Comparison of ENCODE assay signal across 9 cellular contexts in the genomic region with DNA sequence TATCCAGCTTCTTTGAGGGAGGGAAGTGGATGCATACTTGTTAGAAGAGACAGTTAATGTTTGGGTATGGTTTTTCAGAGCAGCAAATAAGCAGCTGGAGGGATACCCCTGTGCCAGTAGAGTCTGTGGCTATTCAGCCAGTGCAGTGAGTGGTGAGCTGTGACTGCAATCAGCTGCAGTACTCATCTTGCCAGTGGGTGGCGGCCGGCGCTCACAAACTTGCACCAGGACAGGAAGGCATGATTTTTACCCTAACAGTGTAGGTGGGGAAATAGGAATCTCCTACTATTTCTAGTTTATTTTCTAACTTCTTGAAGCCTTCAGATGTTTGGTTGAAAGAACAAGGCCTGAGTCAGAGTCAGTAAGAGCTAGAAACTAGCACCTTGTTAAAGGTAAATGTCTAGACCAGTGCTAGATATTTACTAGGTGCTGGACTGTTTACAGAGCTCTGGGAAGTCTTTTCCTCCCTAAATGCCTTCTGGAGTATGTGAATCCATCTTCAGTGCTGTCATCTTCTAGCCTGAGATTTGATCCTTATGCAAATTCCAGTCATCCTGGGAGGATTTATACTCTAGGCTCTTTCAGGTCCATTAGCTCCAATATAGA. TPM values are rescaled to one million over a fixed set of nuclear protein-coding genes. Genes with fewer than 3 reads are reported as not detected.
DNase-seq lines count a peak whose midpoint lies in the region; ATAC-seq and TF ChIP-seq lines count a peak whose summit lies in the region.
"Had no signal": no experiment of that assay in that cellular context is flagged by ENCODE, and none has a peak within 500 bp of the region (broad histone marks: within the 10 kb centered on the region; RNA-seq: fewer than 3 reads in every experiment).

No MANE protein-coding gene starts in this region.

- H3K36me3 Mint-ChIP-seq in CD14-positive monocyte, result no peaks in the 10 kb centered on the region
- no peaks in the 10 kb centered on the region for H3K36me3 Mint-ChIP-seq in activated T-helper 17 cell treated with anti-CD3 and anti-CD28 coated beads, Interleukin-2, amount 50 U/mL, for 72 hours (ENCODE audit: low read depth)
- H3K36me3 Mint-ChIP-seq: activated naive CD4-positive, alpha-beta T cell treated with anti-CD3 and anti-CD28 coated beads, Interleukin-2, amount 50 U/mL, for 24 hours had no signal

- TF ChIP-seq EP300 in ovary (IDR thresholded peaks at IDR 0.05), result no peak

- H3K27ac ChIP-seq in Panc1 (ENCODE audit: low read length), result peak overlapping the region; percentile 61; the same call in 1 of the 2 replicates
- H3K27ac ChIP-seq in ovary, result no peak overlapping the region

- H3K4me3 Mint-ChIP-seq in CD14-positive monocyte, result no peak overlapping the region
- H3K4me3 Mint-ChIP-seq in activated T-helper 17 cell treated with anti-CD3 and anti-CD28 coated beads, Interleukin-2, amount 50 U/mL, for 72 hours, result no peak overlapping the region
- H3K4me3 Mint-ChIP-seq: activated naive CD4-positive, alpha-beta T cell treated with anti-CD3 and anti-CD28 coated beads, Interleukin-2, amount 50 U/mL, for 24 hours had no signal

- POLR2A ChIA-PET in Panc1 (lab: Charles Lee), result no interaction called here

- H3K4me1 ChIP-seq in Panc1 (ENCODE audit: control insufficient read depth, insufficient read depth, low read length), result peaks cover 5% of the 10 kb centered on the region; the same call in 1 of the 2 replicates
- H3K4me1 ChIP-seq in ovary (ENCODE audit: insufficient read depth), result peaks cover 4% of the 10 kb centered on the region

- TF ChIP-seq CTCF in CD14-positive monocyte (IDR thresholded peaks at IDR 0.05), result peak; percentile 93
- TF ChIP-seq CTCF in Panc1 (IDR thresholded peaks at IDR 0.05), result peak; percentile 90
- peak; percentile 82 to 91 (median 89) for TF ChIP-seq CTCF in ovary (IDR thresholded peaks at IDR 0.05)

- TF ChIP-seq POLR2A in ovary (IDR thresholded peaks at IDR 0.05), result no peak

- ATAC-seq in GM18907 (IDR thresholded peaks at IDR 0.05; ENCODE audit: unreplicated experiment) (peak; percentile 89), HG03135 (IDR thresholded peaks at IDR 0.05; ENCODE audit: unreplicated experiment) (peak; percentile 74), Panc1 (peak; percentile 94), GM18520 (IDR thresholded peaks at IDR 0.05; ENCODE audit: unreplicated experiment) (no peak)
- peak; percentile 85 for ATAC-seq in activated T-helper 17 cell treated with anti-CD3 and anti-CD28 coated beads, Interleukin-2, amount 50 U/mL, for 72 hours (replicated peaks)

- WGBS in ovary, 3 donors, result 2 to 6% (median 4%) methylated on average over 3 of the region's 3 CpGs

- H3K9me3 ChIP-seq in Panc1 (ENCODE audit: control insufficient read depth, insufficient read depth, low read depth, low read length), result no peaks in the 10 kb centered on the region
- no peaks in the 10 kb centered on the region for H3K9me3 ChIP-seq in ovary

- H3K36me3 ChIP-seq in Panc1 (ENCODE audit: control insufficient read depth, insufficient read depth, low read length) (no peaks in the 10 kb centered on the region), ovary (no peaks in the 10 kb centered on the region)

- CTCF ChIA-PET in Panc1 (lab: Charles Lee), result interaction anchor here (0.5 to 1.4 kb wide), 8 partner anchors 9 to 388 kb away, joined by 3 to 6 read pairs (median 4); no protein-coding TSS in a partner anchor

- H3K4me3 ChIP-seq in Panc1 (ENCODE audit: low read depth in 2 of 2, low read length in 2 of 2), result no peak overlapping the region
- no peak overlapping the region for H3K4me3 ChIP-seq in ovary

- H3K27me3 Mint-ChIP-seq in CD14-positive monocyte (ENCODE audit: low read depth in 3 of 3), result peaks cover 9 to 16% (median 14%) of the 10 kb centered on the region in 3 donors
- peaks cover 6% of the 10 kb centered on the region for H3K27me3 Mint-ChIP-seq in activated T-helper 17 cell treated with anti-CD3 and anti-CD28 coated beads, Interleukin-2, amount 50 U/mL, for 72 hours

- intact Hi-C loops in CD14-positive monocyte (cut with micrococcal nuclease) (loop anchor here (2.0 to 10.0 kb wide), 4 partner anchors 42 to 590 kb away; no protein-coding TSS in a partner anchor), Panc1 (cut with micrococcal nuclease; ENCODE audit: unreplicated experiment) (loop anchor here (5.0 to 10.0 kb wide), 2 partner anchors 42 to 150 kb away; partner anchors contain the start of gene PPARG), ovary (cut with DNase I) (loop anchor here (2.0 to 10.0 kb wide), 4 partner anchors 42 to 590 kb away; partner anchors contain the start of gene TSEN2 (in 1 of the 4))

- H3K4me1 Mint-ChIP-seq in CD14-positive monocyte, result peaks cover 4% of the 10 kb centered on the region
- H3K4me1 Mint-ChIP-seq in activated T-helper 17 cell treated with anti-CD3 and anti-CD28 coated beads, Interleukin-2, amount 50 U/mL, for 72 hours, result no peaks in the 10 kb centered on the region
- H3K4me1 Mint-ChIP-seq: activated naive CD4-positive, alpha-beta T cell treated with anti-CD3 and anti-CD28 coated beads, Interleukin-2, amount 50 U/mL, for 24 hours had no signal

- BruUV-seq in Panc1 (replicated peaks; lab: Mats Ljungman, UMichigan), result no TSS peak

- no peak overlapping the region for H3K27ac Mint-ChIP-seq in CD14-positive monocyte
- H3K27ac Mint-ChIP-seq in activated T-helper 17 cell treated with anti-CD3 and anti-CD28 coated beads, Interleukin-2, amount 50 U/mL, for 72 hours, result no peak overlapping the region
- H3K27ac Mint-ChIP-seq: activated naive CD4-positive, alpha-beta T cell treated with anti-CD3 and anti-CD28 coated beads, Interleukin-2, amount 50 U/mL, for 24 hours had no signal

- in situ Hi-C loops in Panc1 (cut with HindIII; ENCODE audit: low pct_unique_long_range_greater_than_20kb, low sequenced_read_pairs), result no loop called here

- DNase-seq in CD14-positive monocyte (ENCODE audit: low spot score) (peak; percentile 73), Panc1 (ENCODE audit: low read depth, low spot score) (no peak), foreskin melanocyte (peak; percentile 39), ovary (peak; percentile 56 to 84 (median 77))

- no peaks in the 10 kb centered on the region for H3K9me3 Mint-ChIP-seq in CD14-positive monocyte
- H3K9me3 Mint-ChIP-seq in activated T-helper 17 cell treated with anti-CD3 and anti-CD28 coated beads, Interleukin-2, amount 50 U/mL, for 72 hours, result no peaks in the 10 kb centered on the region
- H3K9me3 Mint-ChIP-seq: activated naive CD4-positive, alpha-beta T cell treated with anti-CD3 and anti-CD28 coated beads, Interleukin-2, amount 50 U/mL, for 24 hours had no signal

- H3K27me3 ChIP-seq in Panc1 (ENCODE audit: control insufficient read depth, insufficient read depth, low read length), result no peaks in the 10 kb centered on the region
- no peaks in the 10 kb centered on the region for H3K27me3 ChIP-seq in ovary

RNA-seq across cellular contexts. Expression of gene TIMP4, which starts 23.6 kb away (rescaled TPM):
- polyA plus RNA-seq in CD14-positive monocyte, result not detected
- not detected for total RNA-seq in Panc1 (2021; ENCODE audit: unreplicated experiment)
- polyA plus RNA-seq in Panc1 (2012; ENCODE audit: insufficient read length), result not detected
- not detected for total RNA-seq in activated T-helper 17 cell treated with anti-CD3 and anti-CD28 coated beads, Interleukin-2, amount 50 U/mL, for 72 hours
- 10 to 100 TPM in 1 of 7 donors, 1 to 10 TPM in 6; 1.1 to 11.8 (median 4.2) TPM for total RNA-seq in ovary
- 1 to 10 TPM; 4.3 to 5.8 TPM for polyA plus RNA-seq in ovary
